Comparison of ENCODE assay signal across 10 cellular contexts in the genomic region with DNA sequence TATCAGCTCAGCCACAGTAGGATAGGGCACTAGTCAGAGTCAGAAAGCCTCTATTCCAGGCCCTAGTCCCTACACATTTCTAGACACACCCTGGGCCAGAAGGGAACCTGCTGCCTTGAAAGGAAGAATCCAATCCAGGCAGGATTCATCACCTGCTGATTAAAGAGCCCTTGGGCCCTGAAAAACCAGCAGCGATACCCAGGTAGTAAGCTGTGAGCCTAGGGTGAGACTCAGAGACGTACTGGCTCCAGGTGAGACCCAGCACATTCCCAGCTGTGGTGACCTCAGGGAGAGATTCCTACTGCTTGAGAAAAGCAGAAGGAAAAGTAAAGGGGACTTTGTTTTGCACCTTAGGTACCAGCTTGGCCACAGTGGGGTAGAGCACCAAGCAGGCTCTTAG. TPM values are rescaled to one million over a fixed set of nuclear protein-coding genes. Genes with fewer than 3 reads are reported as not detected.
"Had no signal": no experiment of that assay in that cellular context is flagged by ENCODE, and none has a peak within 500 bp of the region (broad histone marks: within the 10 kb centered on the region; RNA-seq: fewer than 3 reads in every experiment).

No MANE protein-coding gene starts in this region.

- FAIRE-seq: HepG2 had no signal

- H3K27ac ChIP-seq: GM23248, HL-60 had no signal

- H3K27ac Mint-ChIP-seq: HFFc6, IgD-negative memory B cell had no signal

- H3K36me3 Mint-ChIP-seq: IgD-negative memory B cell had no signal

- H3K9ac ChIP-seq: GM23248 had no signal

- H3K4me3 Mint-ChIP-seq: HFFc6, IgD-negative memory B cell had no signal

- DNase-seq: GM23248, GOT3, H7, HFFc6 had no signal

- H3K4me3 ChIP-seq: GM23248, HAP-1 had no signal

- H2AFZ ChIP-seq: GM23248 had no signal

- H3K4me1 ChIP-seq: HAP-1 had no signal

- H3K9me3 ChIP-seq: HAP-1 had no signal

- H3K9me3 Mint-ChIP-seq: HFFc6 had no signal

- H3K36me3 ChIP-seq: HAP-1 had no signal

- ATAC-seq: HCT116 had no signal

RNA-seq across cellular contexts. Expression of gene CCIN, which starts 4.7 kb away (rescaled TPM):
- total RNA-seq: HepG2, HT1080 had no signal
- polyA plus RNA-seq: HepG2 had no signal
